In the genomic region with DNA sequence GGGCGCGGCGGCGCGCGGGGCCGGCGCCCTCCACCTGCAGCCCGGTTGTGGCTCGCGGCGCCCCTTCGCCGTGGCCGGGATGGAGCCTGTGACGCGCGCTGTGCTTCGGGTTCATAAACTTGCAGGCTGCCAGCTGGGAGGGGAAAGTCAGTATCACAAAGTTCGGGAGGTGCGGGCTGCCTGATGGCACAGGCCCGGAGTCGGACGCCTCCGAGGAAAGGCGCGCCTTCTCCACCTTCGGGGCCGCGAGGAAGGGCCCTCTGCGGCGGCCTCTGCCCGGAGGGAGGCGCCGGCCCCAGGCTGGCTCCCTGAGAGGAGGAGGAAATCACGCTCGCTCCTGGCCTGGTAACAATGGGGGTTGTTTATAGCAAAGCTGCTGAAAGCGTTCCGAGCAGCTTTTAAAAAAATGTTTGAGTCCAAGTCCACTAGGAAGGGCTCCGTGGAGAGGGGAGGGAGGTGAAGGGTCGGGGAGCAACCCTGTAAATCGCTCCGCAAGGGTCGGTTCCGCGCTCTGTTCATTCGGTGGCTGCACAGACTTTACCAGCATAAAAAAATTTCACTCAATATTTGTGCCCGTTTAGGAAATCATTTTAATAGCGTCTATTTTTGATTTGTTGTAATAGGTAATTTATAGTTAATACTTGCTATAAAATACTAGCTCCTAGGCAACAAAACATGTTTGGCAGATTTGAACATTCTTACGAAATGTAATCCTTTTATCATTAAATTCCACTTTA, we compare ENCODE assay signal across 8 cellular contexts. TPM values are rescaled to one million over a fixed set of nuclear protein-coding genes. Genes with fewer than 3 reads are reported as not detected.
A peak's percentile ranks its signal among the peaks of the same experiment; 100 is the strongest.
DNase-seq lines count a peak whose midpoint lies in the region; ATAC-seq, FAIRE-seq and TF ChIP-seq lines count a peak whose summit lies in the region.

No MANE protein-coding gene starts in this region.

- no peak for TF ChIP-seq RAD21 in neural cell (conservative IDR thresholded peaks at IDR 0.05)

- no peaks in the 10 kb centered on the region for H3K36me3 Mint-ChIP-seq in activated CD4-positive, alpha-beta T cell treated with anti-CD3 and anti-CD28 coated beads for 36 hours (ENCODE audit: low read depth)
- H3K36me3 Mint-ChIP-seq in activated naive CD4-positive, alpha-beta T cell treated with anti-CD3 and anti-CD28 coated beads, Interleukin-2, amount 50 U/mL, for 24 hours, result no peaks in the 10 kb centered on the region

- H3K4me2 ChIP-seq in neural cell (ENCODE audit: low read length), result peak overlapping the region; percentile 86

- H3K4me1 Mint-ChIP-seq in activated CD4-positive, alpha-beta T cell treated with anti-CD3 and anti-CD28 coated beads for 36 hours, result peaks cover 29% of the 10 kb centered on the region
- peaks cover 22% of the 10 kb centered on the region for H3K4me1 Mint-ChIP-seq in activated naive CD4-positive, alpha-beta T cell treated with anti-CD3 and anti-CD28 coated beads, Interleukin-2, amount 50 U/mL, for 24 hours

- peak overlapping the region; percentile 89 for H3K9ac ChIP-seq in neural cell (ENCODE audit: low read length)

- H3K27ac Mint-ChIP-seq in activated CD4-positive, alpha-beta T cell treated with anti-CD3 and anti-CD28 coated beads for 36 hours, result no peak overlapping the region
- H3K27ac Mint-ChIP-seq in activated naive CD4-positive, alpha-beta T cell treated with anti-CD3 and anti-CD28 coated beads, Interleukin-2, amount 50 U/mL, for 24 hours, result peak overlapping the region; percentile 55

- no peaks in the 10 kb centered on the region for H3K27me3 ChIP-seq in neural cell (ENCODE audit: insufficient read depth, low read depth, low read length)

- peak overlapping the region; percentile 91 for H3K4me3 ChIP-seq in neural cell (ENCODE audit: low read length)

- H3F3A ChIP-seq in neural cell (ENCODE audit: insufficient read depth, low read length, poor library complexity, severe bottlenecking), result no peaks in the 10 kb centered on the region

- H3K9me3 Mint-ChIP-seq in activated CD4-positive, alpha-beta T cell treated with anti-CD3 and anti-CD28 coated beads for 36 hours (ENCODE audit: low read depth), result no peaks in the 10 kb centered on the region
- H3K9me3 Mint-ChIP-seq in activated naive CD4-positive, alpha-beta T cell treated with anti-CD3 and anti-CD28 coated beads, Interleukin-2, amount 50 U/mL, for 24 hours, result no peaks in the 10 kb centered on the region

- POLR2A ChIA-PET in activated CD4-positive, alpha-beta T cell treated with anti-CD3 and anti-CD28 coated beads for 36 hours (lab: Charles Lee), result no interaction called here

- ATAC-seq in activated CD4-positive, alpha-beta T cell treated with anti-CD3 and anti-CD28 coated beads for 36 hours, result peak; percentile 28
- peak; percentile 30 for ATAC-seq in HG02763 (IDR thresholded peaks at IDR 0.05; ENCODE audit: unreplicated experiment)

- peak; percentile 58 for DNase-seq in activated CD4-positive, alpha-beta T cell treated with anti-CD3 and anti-CD28 coated beads for 36 hours
- no peak for DNase-seq in activated CD4-positive, alpha-beta T cell treated with anti-CD3 and anti-CD28 coated beads for 1 hour
- peak; percentile 82 for DNase-seq in NCI-H69 (lab: John Stamatoyannopoulos, UW)
- DNase-seq in germinal center (ENCODE audit: low spot score), result peak; percentile 51
- DNase-seq in D721Med (ENCODE audit: insufficient read length, low spot score), result no peak

- intact Hi-C loops in activated CD4-positive, alpha-beta T cell treated with anti-CD3 and anti-CD28 coated beads for 36 hours (cut with DNase I, micrococcal nuclease), result loop anchor here (2.0 to 10.0 kb wide), 5 partner anchors 121 to 1897 kb away; a partner anchor contains a TSS

- peaks cover 63% of the 10 kb centered on the region for H3K79me2 ChIP-seq in neural cell (replicated peaks; ENCODE audit: insufficient read depth, low read length)

- FAIRE-seq in D721Med (lab: Jason Lieb, UNC), result no peak

- peaks cover 58% of the 10 kb centered on the region for H3K27me3 Mint-ChIP-seq in activated CD4-positive, alpha-beta T cell treated with anti-CD3 and anti-CD28 coated beads for 36 hours
- peaks cover 46% of the 10 kb centered on the region for H3K27me3 Mint-ChIP-seq in activated naive CD4-positive, alpha-beta T cell treated with anti-CD3 and anti-CD28 coated beads, Interleukin-2, amount 50 U/mL, for 24 hours

- H3K9me3 ChIP-seq in neural cell (ENCODE audit: low read length), result no peaks in the 10 kb centered on the region

- peak overlapping the region; percentile 89 for H3K27ac ChIP-seq in neural cell (ENCODE audit: low read length)

- no peaks in the 10 kb centered on the region for H3K36me3 ChIP-seq in neural cell (ENCODE audit: insufficient read depth, low read length)

- no peak overlapping the region for H2AFZ ChIP-seq in neural cell (ENCODE audit: low read depth, low read length)

- TF ChIP-seq CTCF in neural cell (IDR thresholded peaks at IDR 0.05; ENCODE audit: poor library complexity, severe bottlenecking) (peak; percentile 13), D721Med (IDR thresholded peaks at IDR 0.05; ENCODE audit: insufficient read depth, missing control alignments) (no peak)

- CTCF ChIA-PET in activated CD4-positive, alpha-beta T cell treated with anti-CD3 and anti-CD28 coated beads for 36 hours (lab: Charles Lee), result no interaction called here

- TF ChIP-seq EP300 in neural cell (conservative IDR thresholded peaks at IDR 0.05; ENCODE audit: poor library complexity, severe bottlenecking), result no peak

- peak overlapping the region; percentile 72 for H3K4me3 Mint-ChIP-seq in activated CD4-positive, alpha-beta T cell treated with anti-CD3 and anti-CD28 coated beads for 36 hours
- H3K4me3 Mint-ChIP-seq in activated naive CD4-positive, alpha-beta T cell treated with anti-CD3 and anti-CD28 coated beads, Interleukin-2, amount 50 U/mL, for 24 hours, result peak overlapping the region; percentile 87

- H3K9me2 ChIP-seq in neural cell (ENCODE audit: insufficient read depth, low read length), result no peaks in the 10 kb centered on the region

- H4K20me1 ChIP-seq in neural cell (ENCODE audit: insufficient read depth), result peaks cover 16% of the 10 kb centered on the region

TF ChIP-seq in neural cell, 6 proteins besides CTCF, POLR2A, EP300 and RAD21:
- peak; percentile 34 for TF ChIP-seq SMC3 (conservative IDR thresholded peaks at IDR 0.05; ENCODE audit: poor library complexity)
- TF ChIP-seq, protein P1, sequence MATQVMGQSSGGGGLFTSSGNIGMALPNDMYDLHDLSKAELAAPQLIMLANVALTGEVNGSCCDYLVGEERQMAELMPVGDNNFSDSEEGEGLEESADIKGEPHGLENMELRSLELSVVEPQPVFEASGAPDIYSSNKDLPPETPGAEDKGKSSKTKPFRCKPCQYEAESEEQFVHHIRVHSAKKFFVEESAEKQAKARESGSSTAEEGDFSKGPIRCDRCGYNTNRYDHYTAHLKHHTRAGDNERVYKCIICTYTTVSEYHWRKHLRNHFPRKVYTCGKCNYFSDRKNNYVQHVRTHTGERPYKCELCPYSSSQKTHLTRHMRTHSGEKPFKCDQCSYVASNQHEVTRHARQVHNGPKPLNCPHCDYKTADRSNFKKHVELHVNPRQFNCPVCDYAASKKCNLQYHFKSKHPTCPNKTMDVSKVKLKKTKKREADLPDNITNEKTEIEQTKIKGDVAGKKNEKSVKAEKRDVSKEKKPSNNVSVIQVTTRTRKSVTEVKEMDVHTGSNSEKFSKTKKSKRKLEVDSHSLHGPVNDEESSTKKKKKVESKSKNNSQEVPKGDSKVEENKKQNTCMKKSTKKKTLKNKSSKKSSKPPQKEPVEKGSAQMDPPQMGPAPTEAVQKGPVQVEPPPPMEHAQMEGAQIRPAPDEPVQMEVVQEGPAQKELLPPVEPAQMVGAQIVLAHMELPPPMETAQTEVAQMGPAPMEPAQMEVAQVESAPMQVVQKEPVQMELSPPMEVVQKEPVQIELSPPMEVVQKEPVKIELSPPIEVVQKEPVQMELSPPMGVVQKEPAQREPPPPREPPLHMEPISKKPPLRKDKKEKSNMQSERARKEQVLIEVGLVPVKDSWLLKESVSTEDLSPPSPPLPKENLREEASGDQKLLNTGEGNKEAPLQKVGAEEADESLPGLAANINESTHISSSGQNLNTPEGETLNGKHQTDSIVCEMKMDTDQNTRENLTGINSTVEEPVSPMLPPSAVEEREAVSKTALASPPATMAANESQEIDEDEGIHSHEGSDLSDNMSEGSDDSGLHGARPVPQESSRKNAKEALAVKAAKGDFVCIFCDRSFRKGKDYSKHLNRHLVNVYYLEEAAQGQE (IDR thresholded peaks at IDR 0.05; ENCODE audit: borderline replicate concordance), result no peak
- TF ChIP-seq EZH2 (IDR thresholded peaks at IDR 0.05; ENCODE audit: borderline replicate concordance, insufficient read depth, low read length, poor library complexity, severe bottlenecking), result no peak
- TF ChIP-seq POLR2AphosphoS5 (IDR thresholded peaks at IDR 0.05), result no peak
- peak; percentile 10 for TF ChIP-seq TAF1 (IDR thresholded peaks at IDR 0.05; ENCODE audit: low read depth)
- peak; percentile 31 for TF ChIP-seq MXI1 (conservative IDR thresholded peaks at IDR 0.05; ENCODE audit: poor library complexity, severe bottlenecking)

RNA-seq across cellular contexts. Expression of a gene that starts 1.0 kb away (rescaled TPM):
- 10 to 100 TPM; 11.9 to 14.0 TPM for total RNA-seq in activated CD4-positive, alpha-beta T cell treated with anti-CD3 and anti-CD28 coated beads for 36 hours
- polyA plus RNA-seq in neural cell, result 193 and 207 TPM in 2 replicates
- 427 and 539 TPM in 2 replicates for polyA minus RNA-seq in neural cell

Comparison
In these comparisons a context has a peak if more than half of its experiments do, and no peak if none do; other contexts are left out.
1. DNase-seq: peak in activated CD4-positive, alpha-beta T cell treated with anti-CD3 and anti-CD28 coated beads for 36 hours (single experiment), NCI-H69 (single experiment) and germinal center (single experiment); none in activated CD4-positive, alpha-beta T cell treated with anti-CD3 and anti-CD28 coated beads for 1 hour (single experiment) and D721Med (single experiment).